Comparison of ENCODE assay signal across 23 cellular contexts in the genomic region with DNA sequence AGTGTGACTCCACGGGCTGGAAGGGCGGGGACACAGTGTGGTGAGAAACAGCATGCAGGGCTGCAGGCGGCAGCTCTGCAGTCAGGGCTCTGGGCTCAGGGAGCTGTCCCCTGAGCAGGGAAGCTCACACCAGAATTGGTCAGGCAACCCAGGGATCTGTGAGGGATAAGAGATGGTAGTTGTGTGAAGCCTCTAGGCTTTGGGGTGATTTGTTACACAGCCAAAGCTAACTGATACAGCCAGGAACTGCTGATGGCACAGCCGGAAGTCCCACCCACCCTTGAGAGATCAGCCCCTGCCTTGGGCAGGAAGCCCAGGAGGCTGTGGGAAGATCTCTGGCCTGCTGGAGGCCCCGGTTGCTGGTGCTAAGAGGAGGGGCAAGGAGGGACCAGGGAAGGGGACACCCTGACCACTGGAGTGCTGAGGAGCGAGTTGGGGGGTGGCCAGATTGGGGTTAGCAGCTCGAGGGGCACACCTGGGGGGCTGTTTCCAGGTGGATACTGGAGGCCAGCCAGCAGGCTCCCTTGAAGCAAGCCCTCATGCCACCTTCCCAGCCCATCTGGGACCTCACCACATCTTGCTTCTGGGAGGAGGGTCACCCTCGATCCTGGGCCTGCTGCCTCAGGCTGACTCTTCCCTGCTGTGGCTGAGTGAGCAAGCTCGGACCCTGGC. TPM values are rescaled to one million over a fixed set of nuclear protein-coding genes. Genes with fewer than 3 reads are reported as not detected.
"Had no signal": no experiment of that assay in that cellular context is flagged by ENCODE, and none has a peak within 500 bp of the region (broad histone marks: within the 10 kb centered on the region; RNA-seq: fewer than 3 reads in every experiment).

No MANE protein-coding gene starts in this region.

- H3K27me3 ChIP-seq: brain microvascular endothelial cell, gastroesophageal sphincter, tibial nerve had no signal

- H3K4me3 Mint-ChIP-seq: activated naive CD4-positive, alpha-beta T cell treated with anti-CD3 and anti-CD28 coated beads, Interleukin-2, amount 50 U/mL, for 24 hours; effector memory CD8-positive, alpha-beta T cell; T-cell; T-helper 2 cell treated with Interferon-gamma antibody and Interleukin-4, amounts not matched to agents 5 μg/mL and 100 μg/mL, for 36 hours had no signal

- DNase-seq: activated CD4-positive, alpha-beta T cell treated with anti-CD3 and anti-CD28 coated beads for 1 hour; activated gamma-delta T cell treated with Interleukin-2 at 50 U/mL for 16 hours; activated T-cell treated with anti-CD3 and anti-CD28 coated beads, Interleukin-2, amount 50 U/mL, for 1 hour; aorta; brain microvascular endothelial cell; effector memory CD8-positive, alpha-beta T cell; head of caudate nucleus; islet precursor cell; left cardiac atrium; nephron progenitor cell; posterior cingulate gyrus; spleen; stimulated activated CD4-positive, alpha-beta T cell treated with anti-CD3 and anti-CD28 coated beads, Interleukin-4, amount 100 ng/mL, for 1 hour; stimulated activated naive CD4-positive, alpha-beta T cell treated with Interleukin-2 at 50 U/mL for 16 hours; T-cell had no signal

- H3K36me3 Mint-ChIP-seq: activated naive CD4-positive, alpha-beta T cell treated with anti-CD3 and anti-CD28 coated beads, Interleukin-2, amount 50 U/mL, for 24 hours; T-cell had no signal

- H3K27me3 Mint-ChIP-seq: activated naive CD4-positive, alpha-beta T cell treated with anti-CD3 and anti-CD28 coated beads, Interleukin-2, amount 50 U/mL, for 24 hours; T-cell had no signal

- H3K9me3 Mint-ChIP-seq: activated naive CD4-positive, alpha-beta T cell treated with anti-CD3 and anti-CD28 coated beads, Interleukin-2, amount 50 U/mL, for 24 hours; effector memory CD8-positive, alpha-beta T cell; nephron progenitor cell; T-cell; T-helper 2 cell treated with Interferon-gamma antibody and Interleukin-4, amounts not matched to agents 5 μg/mL and 100 μg/mL, for 36 hours had no signal

- H3K27ac Mint-ChIP-seq: activated naive CD4-positive, alpha-beta T cell treated with anti-CD3 and anti-CD28 coated beads, Interleukin-2, amount 50 U/mL, for 24 hours; T-cell had no signal

- H3K27ac ChIP-seq: brain microvascular endothelial cell, spleen, tibial nerve, VCaP had no signal

- H3K4me3 ChIP-seq: gastroesophageal sphincter, spleen, tibial nerve had no signal

- H3K36me3 ChIP-seq: brain microvascular endothelial cell, gastroesophageal sphincter, spleen, tibial nerve had no signal

- H3K9me3 ChIP-seq: gastroesophageal sphincter, spleen, tibial nerve had no signal

- ATAC-seq: effector memory CD8-positive, alpha-beta T cell; gastroesophageal sphincter; left cardiac atrium; T-cell had no signal

RNA-seq across cellular contexts. Expression of a gene that starts 25.2 kb away (rescaled TPM):
- total RNA-seq: left cardiac atrium, renal cortical epithelial cell, subcutaneous adipose tissue had no signal
- polyA plus RNA-seq: liver had no signal
